ENCODE assay signal across 8 cellular contexts in the genomic region with DNA sequence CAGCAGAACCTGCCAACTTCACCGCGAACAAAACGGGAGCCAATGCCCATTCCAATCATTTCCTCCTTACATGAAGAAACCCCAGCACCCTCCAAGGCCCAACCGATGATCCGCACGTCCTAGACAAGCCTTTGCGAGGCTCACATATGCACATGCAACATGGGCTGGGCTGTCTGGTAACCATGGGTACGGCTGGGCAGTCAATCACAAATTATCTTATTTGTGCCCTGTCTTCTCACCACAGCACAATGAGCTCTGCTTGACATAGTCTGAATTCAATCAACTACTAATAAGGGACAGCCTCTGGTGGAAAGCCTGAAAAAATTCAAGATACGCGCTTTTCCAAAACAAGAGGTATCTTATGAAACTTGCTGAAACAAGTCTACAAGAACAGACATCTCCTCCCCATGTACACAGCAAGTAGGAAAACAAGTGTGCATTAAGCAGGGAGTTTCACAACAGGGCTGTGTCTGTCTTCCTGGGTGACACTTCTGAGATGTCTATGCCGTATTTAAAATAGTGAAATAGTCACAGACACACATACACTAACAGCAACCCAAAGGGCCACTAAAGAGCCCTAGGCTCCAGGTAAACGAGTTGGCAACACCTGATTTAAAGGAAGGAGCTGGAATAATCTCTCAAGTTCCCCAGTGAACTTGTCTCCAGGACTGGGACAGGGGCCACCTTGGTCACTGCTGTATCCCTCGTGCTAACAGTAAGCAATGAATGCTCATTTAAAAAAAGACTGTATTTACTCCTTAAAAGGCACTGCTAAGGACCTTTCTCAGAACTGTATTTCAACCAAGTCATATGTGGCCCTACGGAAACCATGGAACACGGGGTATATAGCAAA. TPM values are rescaled to one million over a fixed set of nuclear protein-coding genes. Genes with fewer than 3 reads are reported as not detected.
DNase-seq lines count a peak whose midpoint lies in the region; ATAC-seq and TF ChIP-seq lines count a peak whose summit lies in the region.

No MANE protein-coding gene starts in this region.

- intact Hi-C loops in Panc1 (cut with micrococcal nuclease; ENCODE audit: unreplicated experiment): no loop called here
- intact Hi-C loops in mucosa of descending colon (cut with DNase I, micrococcal nuclease): no loop called here

- no peak for ATAC-seq in Panc1
- peak; percentile 11 for ATAC-seq in mucosa of descending colon

- CTCF ChIA-PET in Panc1 (lab: Charles Lee): no interaction called here

- in situ Hi-C loops in Panc1 (cut with HindIII; ENCODE audit: low pct_unique_long_range_greater_than_20kb, low sequenced_read_pairs): no loop called here

- TF ChIP-seq CTCF in Panc1 (IDR thresholded peaks at IDR 0.05) (no peak), coronary artery (IDR thresholded peaks at IDR 0.05) (no peak), mucosa of descending colon (IDR thresholded peaks at IDR 0.05) (no peak)

- H3K27ac ChIP-seq in Panc1 (ENCODE audit: low read length) (peak overlapping the region; percentile 90), coronary artery (peak overlapping the region; percentile 92 to 98)

- H3K4me1 ChIP-seq in Panc1 (ENCODE audit: control insufficient read depth, insufficient read depth, low read length) (peaks cover 66% of the 10 kb centered on the region), mucosa of descending colon (ENCODE audit: low read depth) (peaks cover 53% of the 10 kb centered on the region)

- DNase-seq in NCI-H526 (lab: John Stamatoyannopoulos, UW) (peak; percentile 9 to 61), NCI-H526 treated with DMSO at 0.1 percent for 48 hours (lab: John Stamatoyannopoulos, UW) (no peak), Panc1 (ENCODE audit: low read depth, low spot score) (no peak), coronary artery (ENCODE audit: low spot score) (no peak), mucosa of descending colon (peak in 2 of 3 donors; percentile 47 to 56), NCI-H2171 (lab: John Stamatoyannopoulos, UW) (no peak), anterior cingulate cortex (lab: John Stamatoyannopoulos, UW) (no peak)
- DNase-seq in activated CD8-positive, alpha-beta memory T cell treated with anti-CD3 and anti-CD28 coated beads, Interleukin-2, amount 50 U/mL, for 4 hours: no peak

- no TSS peak for BruUV-seq in Panc1 (replicated peaks; lab: Mats Ljungman, UMichigan)

- H3K4me3 ChIP-seq in Panc1 (ENCODE audit: low read depth in 2 of 2, low read length in 2 of 2) (peak overlapping the region; percentile 83 to 95), coronary artery (peak overlapping the region; percentile 84), mucosa of descending colon (peak overlapping the region; percentile 99)

- POLR2A ChIA-PET in Panc1 (lab: Charles Lee): no interaction called here

- no peaks in the 10 kb centered on the region for H3K27me3 ChIP-seq in Panc1 (ENCODE audit: control insufficient read depth, insufficient read depth, low read length)

- H3K9me3 ChIP-seq in Panc1 (ENCODE audit: control insufficient read depth, insufficient read depth, low read depth, low read length): no peaks in the 10 kb centered on the region
- no peaks in the 10 kb centered on the region for H3K9me3 ChIP-seq in mucosa of descending colon

- H3K36me3 ChIP-seq in Panc1 (ENCODE audit: control insufficient read depth, insufficient read depth, low read length) (no peaks in the 10 kb centered on the region; the same call in 1 of the 2 replicates), mucosa of descending colon (ENCODE audit: low read depth) (no peaks in the 10 kb centered on the region)

RNA-seq across cellular contexts. Expression of gene DIDO1, which starts 1.5 kb away (rescaled TPM):
- total RNA-seq in Panc1 (2021; ENCODE audit: unreplicated experiment) (57.3 TPM), mucosa of descending colon (10 to 100 TPM; 53.4 to 72.5 (median 67.4) TPM)
- 33.9 TPM for polyA plus RNA-seq in Panc1 (2012; ENCODE audit: insufficient read length)

RNA-seq across cellular contexts. Expression of gene GID8, which starts 13.2 kb away (rescaled TPM):
- total RNA-seq in Panc1 (2021; ENCODE audit: unreplicated experiment): 37.3 TPM
- 27.2 TPM for polyA plus RNA-seq in Panc1 (2012; ENCODE audit: insufficient read length)
- 10 to 100 TPM; 32.6 to 37.1 (median 34.2) TPM for total RNA-seq in mucosa of descending colon

RNA-seq across cellular contexts. Expression of gene SLC17A9, which starts 27.7 kb away (rescaled TPM):
- total RNA-seq in Panc1 (2021; ENCODE audit: unreplicated experiment) (0.28 TPM), mucosa of descending colon (10 to 100 TPM in 1 of 3 donors, 1 to 10 TPM in 2; 4.8 to 22.2 (median 6.4) TPM)
- polyA plus RNA-seq in Panc1 (2012; ENCODE audit: insufficient read length): not detected

Comparison
In these comparisons a context has a peak if more than half of its experiments do, and no peak if none do; other contexts are left out.
1. DNase-seq: peak in NCI-H526 (2 of 2) and mucosa of descending colon (2 of 3); none in NCI-H526 treated with DMSO at 0.1 percent for 48 hours (single experiment), Panc1 (single experiment), coronary artery (single experiment), NCI-H2171 (single experiment), anterior cingulate cortex (0 of 58) and activated CD8-positive, alpha-beta memory T cell treated with anti-CD3 and anti-CD28 coated beads, Interleukin-2, amount 50 U/mL, for 4 hours (single experiment).
2. Peak in every context shown above with its lines, with median percentiles within 50 percentile points of each other: H3K4me3 ChIP-seq.